8 cellular contexts compared by ENCODE assay signal in genomic region chr17:67717624-67718324, GRCh38. TPM values are rescaled to one million over a fixed set of nuclear protein-coding genes. Genes with fewer than 3 reads are reported as not detected.
DNase-seq lines count a peak whose midpoint lies in the region; ATAC-seq and TF ChIP-seq lines count a peak whose summit lies in the region.

NOL11 (plus strand) TSS chr17:67717936; CDS start chr17:67717948, 12 bp downstream.

- peak within 1 kb of the TSS; percentile 65 to 99 (median 88) for H3K4me3 ChIP-seq in spleen

- WGBS in spleen, 5 donors: 0 to 1% (median 0%) methylated on average over 23 to 49 of the region's 49 CpGs

- peaks cover 0 to 34% (median 25%) of the 10 kb centered on the region in 6 donors for H3K36me3 ChIP-seq in spleen

- TF ChIP-seq CTCF in spleen (IDR thresholded peaks at IDR 0.05 in 8 of 11, conservative IDR thresholded peaks at IDR 0.05 in 3 of 11): peak; percentile 94 to 100 (median 98)

- no peaks in the 10 kb centered on the region for H3K9me3 Mint-ChIP-seq in immature natural killer cell

- H3K9me3 ChIP-seq in spleen: no peaks in the 10 kb centered on the region

- ATAC-seq in GM19025 (IDR thresholded peaks at IDR 0.05; ENCODE audit: low read depth, unreplicated experiment) (peak; percentile 95), HG03342 (IDR thresholded peaks at IDR 0.05; ENCODE audit: unreplicated experiment) (peak; percentile 97)

- H3K4me1 ChIP-seq in spleen: peaks cover 16 to 45% (median 29%) of the 10 kb centered on the region in 6 donors

- peaks cover 25 to 31% of the 10 kb centered on the region in 2 donors for H3K4me1 Mint-ChIP-seq in immature natural killer cell

- H3K27ac ChIP-seq in spleen: peak within 1 kb of the TSS; percentile 87 to 94 (median 92)

- TF ChIP-seq POLR2A in spleen (IDR thresholded peaks at IDR 0.05): peak in 2 of 3 donors; percentile 17 to 75

- H3K27ac Mint-ChIP-seq in immature natural killer cell: peak within 1 kb of the TSS; percentile 95 to 100 (median 99)

- peaks cover 5 to 6% (median 5%) of the 10 kb centered on the region in 3 donors for H3K27me3 Mint-ChIP-seq in immature natural killer cell (ENCODE audit: low read depth in 3 of 3)

- DNase-seq in AG20443 (ENCODE audit: low spot score) (peak; percentile 100), NCI-H345 treated with DMSO at 0.1 percent for 48 hours (lab: John Stamatoyannopoulos, UW; ENCODE audit: unreplicated experiment) (peak; percentile 97), immature natural killer cell (peak; percentile 99 to 100 (median 99)), spleen (peak; percentile 100)
- peak; percentile 98 to 99 (median 99) for DNase-seq in activated CD4-positive, CD25-positive, alpha-beta regulatory T cell (lab: John Stamatoyannopoulos, UW)
- peak; percentile 99 for DNase-seq in central memory CD4-positive, alpha-beta T cell

- intact Hi-C loops in spleen (cut with DNase I; ENCODE audit: low total_unique reads): no loop called here

- peaks cover 4 to 16% (median 14%) of the 10 kb centered on the region in 3 donors for H3K36me3 Mint-ChIP-seq in immature natural killer cell

- peak within 1 kb of the TSS; percentile 99 to 100 (median 99) for H3K4me3 Mint-ChIP-seq in immature natural killer cell

- H3K27me3 ChIP-seq in spleen (replicated peaks in 1 of 7): no peaks in the 10 kb centered on the region

RNA-seq across cellular contexts. Expression of gene NOL11, which starts in this region (rescaled TPM):
- polyA plus RNA-seq in immature natural killer cell (10 to 100 TPM; 11.0 to 27.2 (median 12.1) TPM), spleen (10 to 100 TPM; 41.6 to 46.6 (median 42.5) TPM)
- total RNA-seq in spleen: 10 to 100 TPM; 30.7 to 49.7 (median 40.8) TPM

Comparison
In these comparisons a context has a peak if more than half of its experiments do, and no peak if none do; other contexts are left out.
1. Peak in every context shown above with its lines: DNase-seq, ATAC-seq, H3K4me3 ChIP-seq and H3K27ac ChIP-seq.